ENCODE assay signal across 8 cellular contexts in genomic region chr3:155871746-155872158, GRCh38. TPM values are rescaled to one million over a fixed set of nuclear protein-coding genes. Genes with fewer than 3 reads are reported as not detected.
A peak's percentile ranks its signal among the peaks of the same experiment; 100 is the strongest.
DNase-seq lines count a peak whose midpoint lies in the region; ATAC-seq and TF ChIP-seq lines count a peak whose summit lies in the region.

No MANE protein-coding gene starts in this region.

- peak overlapping the region; percentile 90 to 100 (median 98) for H3K4me3 Mint-ChIP-seq in naive thymus-derived CD4-positive, alpha-beta T cell

- H3K9ac ChIP-seq in BLaER1 (peak overlapping the region; percentile 98), colonic mucosa (ENCODE audit: low read depth in 2 of 2, low read length in 2 of 2) (peak overlapping the region; percentile 89 to 99)

- H3K9me3 ChIP-seq in BLaER1 (no peaks in the 10 kb centered on the region), colonic mucosa (no peaks in the 10 kb centered on the region)
- no peaks in the 10 kb centered on the region for H3K9me3 ChIP-seq in naive thymus-derived CD4-positive, alpha-beta T cell (ENCODE audit: control insufficient read depth in 2 of 3, low read length in 3 of 3)

- H3K27me3 Mint-ChIP-seq in naive thymus-derived CD4-positive, alpha-beta T cell: no peaks in the 10 kb centered on the region

- H4K20me1 ChIP-seq in BLaER1: peaks cover 61% of the 10 kb centered on the region

- peak overlapping the region; percentile 85 for H3K4me2 ChIP-seq in BLaER1

- no peaks in the 10 kb centered on the region for H3K27me3 ChIP-seq in BLaER1
- H3K27me3 ChIP-seq in colonic mucosa: no peaks in the 10 kb centered on the region
- no peaks in the 10 kb centered on the region for H3K27me3 ChIP-seq in naive thymus-derived CD4-positive, alpha-beta T cell (ENCODE audit: control insufficient read depth in 2 of 2, insufficient read depth in 2 of 2, low read length in 2 of 2)

- peak overlapping the region; percentile 83 to 96 (median 87) for H3K27ac Mint-ChIP-seq in naive thymus-derived CD4-positive, alpha-beta T cell

- POLR2A ChIA-PET in naive thymus-derived CD4-positive, alpha-beta T cell (lab: Charles Lee): interaction anchor here (0.6 to 4.1 kb wide), 3 partner anchors 19 to 1601 kb away, joined by 5 to 34 read pairs (median 24); partner anchors contain the start of genes C3orf33 and SLC33A1

- ATAC-seq in GM19395 (IDR thresholded peaks at IDR 0.05; ENCODE audit: unreplicated experiment) (peak; percentile 13), HG02884 (IDR thresholded peaks at IDR 0.05; ENCODE audit: unreplicated experiment) (no peak)
- ATAC-seq in naive thymus-derived CD4-positive, alpha-beta T cell: no peak

- CTCF ChIA-PET in naive thymus-derived CD4-positive, alpha-beta T cell (lab: Charles Lee): interaction anchor here (1.2 kb wide), 1 partner anchor 66 kb away, joined by 8 read pairs; the partner anchor contains the start of gene C3orf33

- peaks cover 0 to 3% (median 0%) of the 10 kb centered on the region in 5 donors for H3K36me3 Mint-ChIP-seq in naive thymus-derived CD4-positive, alpha-beta T cell

- no peaks in the 10 kb centered on the region for H3K9me3 Mint-ChIP-seq in naive thymus-derived CD4-positive, alpha-beta T cell

- no peak for TF ChIP-seq CTCF in colonic mucosa (IDR thresholded peaks at IDR 0.05)

- H3K4me1 Mint-ChIP-seq in naive thymus-derived CD4-positive, alpha-beta T cell: peaks cover 23 to 47% (median 38%) of the 10 kb centered on the region in 7 donors

- DNase-seq in Kasumi-1 (lab: John Stamatoyannopoulos, UW): peak; percentile 50 to 63
- no peak for DNase-seq in colonic mucosa
- DNase-seq in naive thymus-derived CD4-positive, alpha-beta T cell: peak in 2 of 9 donors; percentile 7
- DNase-seq in iPS-NIHi7 (ENCODE audit: extremely low spot score): no peak
- DNase-seq in EL: no peak

- H3K27ac ChIP-seq in BLaER1: peak overlapping the region; percentile 96
- H3K27ac ChIP-seq in colonic mucosa: peak overlapping the region; percentile 96
- peak overlapping the region; percentile 94 for H3K27ac ChIP-seq in naive thymus-derived CD4-positive, alpha-beta T cell (ENCODE audit: low read depth, low read length)

- H3K36me3 ChIP-seq in BLaER1 (peaks cover 4% of the 10 kb centered on the region; the same call in 1 of the 2 replicates), colonic mucosa (no peaks in the 10 kb centered on the region)
- H3K36me3 ChIP-seq in naive thymus-derived CD4-positive, alpha-beta T cell (ENCODE audit: control insufficient read depth in 2 of 3, insufficient read depth in 3 of 3, low read length in 3 of 3): peaks cover 0 to 9% (median 0%) of the 10 kb centered on the region in 3 experiments

- intact Hi-C loops in colonic mucosa (cut with DNase I): no loop called here
- intact Hi-C loops in naive thymus-derived CD4-positive, alpha-beta T cell (cut with micrococcal nuclease): loop anchor here (2.0 to 5.0 kb wide), 9 partner anchors 119 to 1549 kb away; partner anchors contain the start of genes DHX36 (in 1 of the 2), PLCH1 (in 1 of the 2), SSR3 (in 1 of the 2) and TIPARP (in 1 of the 2)

- H3K4me1 ChIP-seq in BLaER1 (peaks cover 28% of the 10 kb centered on the region), colonic mucosa (no peaks in the 10 kb centered on the region)
- H3K4me1 ChIP-seq in naive thymus-derived CD4-positive, alpha-beta T cell (ENCODE audit: control insufficient read depth in 2 of 2, insufficient read depth in 2 of 2, low read length in 2 of 2): peaks cover 8 to 13% of the 10 kb centered on the region in 2 donors

- H3K4me3 ChIP-seq in BLaER1: peak overlapping the region; percentile 94
- H3K4me3 ChIP-seq in colonic mucosa: peak overlapping the region; percentile 99
- H3K4me3 ChIP-seq in naive thymus-derived CD4-positive, alpha-beta T cell (ENCODE audit: low read length): peak overlapping the region; percentile 90

RNA-seq across cellular contexts. Expression of gene GMPS, which starts 1.3 kb away (rescaled TPM):
- 10 to 100 TPM; 40.9 to 62.9 TPM for total RNA-seq in colonic mucosa
- total RNA-seq in naive thymus-derived CD4-positive, alpha-beta T cell: 10 to 100 TPM; 36.3 to 85.1 (median 45.4) TPM
- 10 to 100 TPM; 57.9 to 73.1 TPM for polyA plus RNA-seq in naive thymus-derived CD4-positive, alpha-beta T cell

RNA-seq across cellular contexts. Expression of gene SLC33A1, which starts 17.5 kb away (rescaled TPM):
- 10 to 100 TPM; 29.4 to 30.9 TPM for total RNA-seq in colonic mucosa
- 10 to 100 TPM; 19.8 to 40.8 (median 31.9) TPM for total RNA-seq in naive thymus-derived CD4-positive, alpha-beta T cell
- polyA plus RNA-seq in naive thymus-derived CD4-positive, alpha-beta T cell: 10 to 100 TPM in 1 of 2 donors, 1 to 10 TPM in 1; 9.4 to 14.5 TPM

Comparison
In these comparisons a context has a peak if more than half of its experiments do, and no peak if none do; other contexts are left out.
1. DNase-seq: peak in Kasumi-1 (2 of 2); none in colonic mucosa (single experiment), iPS-NIHi7 (single experiment) and EL (single experiment).
2. Peak in every context shown above with its lines, with median percentiles within 50 percentile points of each other: H3K27ac ChIP-seq and H3K4me3 ChIP-seq.